In the genomic region with DNA sequence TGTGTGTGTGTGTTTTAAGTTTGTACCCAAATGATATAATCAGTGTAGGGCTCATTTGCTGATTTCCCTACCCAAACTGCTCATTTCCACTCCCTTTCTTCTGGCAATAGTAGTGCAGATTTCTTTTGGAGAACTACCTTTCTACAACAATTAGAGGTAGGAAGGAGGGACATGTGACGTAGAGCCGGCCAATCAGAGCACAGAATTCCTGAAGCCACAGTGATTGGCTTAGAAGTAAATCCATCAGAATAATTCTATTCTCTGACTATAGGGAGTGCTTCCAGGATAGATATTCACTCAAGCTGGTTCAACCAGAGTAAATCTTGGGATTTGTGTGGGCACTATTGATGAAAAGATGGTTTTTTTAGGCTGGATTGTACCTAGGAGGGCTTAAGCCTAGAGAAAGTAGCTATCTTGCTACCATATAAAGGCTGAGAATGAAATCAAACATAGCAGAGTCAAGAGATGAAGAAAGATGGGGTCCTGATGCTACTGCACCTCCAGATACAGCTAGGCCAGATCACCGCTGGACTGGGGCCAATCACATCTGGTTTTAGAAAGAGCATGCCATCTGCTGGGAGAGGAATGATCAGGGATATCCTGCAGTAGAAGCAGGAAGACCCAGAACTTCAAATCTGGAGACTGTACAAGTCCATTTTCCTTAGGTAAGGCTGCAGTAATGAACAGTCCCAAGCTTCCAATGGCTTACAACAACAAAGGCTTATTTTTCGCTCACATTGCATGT, we compare ENCODE assay signal across 28 cellular contexts. TPM values are rescaled to one million over a fixed set of nuclear protein-coding genes. Genes with fewer than 3 reads are reported as not detected.
DNase-seq lines count a peak whose midpoint lies in the region; ATAC-seq and TF ChIP-seq lines count a peak whose summit lies in the region.
"Had no signal": no experiment of that assay in that cellular context is flagged by ENCODE, and none has a peak within 500 bp of the region (broad histone marks: within the 10 kb centered on the region; RNA-seq: fewer than 3 reads in every experiment).

No MANE protein-coding gene starts in this region.

- H2AK9ac ChIP-seq in IMR-90 (replicated peaks; ENCODE audit: low read depth, low read length, poor library complexity), result no peak overlapping the region

- H4K91ac ChIP-seq in IMR-90 (ENCODE audit: insufficient read depth, low read depth, low read length), result no peak overlapping the region
- H4K91ac ChIP-seq in trophoblast cell (ENCODE audit: low read depth, low read length), result no peak overlapping the region

- no TSS peak for BruUV-seq in IMR-90 (replicated peaks; lab: Mats Ljungman, UMichigan)

- H2AFZ ChIP-seq in IMR-90 (replicated peaks; ENCODE audit: low read length, poor library complexity), result no peak overlapping the region
- no peak overlapping the region for H2AFZ ChIP-seq in trophoblast cell (ENCODE audit: insufficient read depth, low read length, poor library complexity)
- H2AFZ ChIP-seq: hepatocyte had no signal

- no peak overlapping the region for H3K27ac Mint-ChIP-seq in progenitor cell of endocrine pancreas
- H3K27ac Mint-ChIP-seq: activated CD8-positive, alpha-beta T cell treated with anti-CD3 and anti-CD28 coated beads for 36 hours; activated T-helper 17 cell treated with anti-CD3 and anti-CD28 coated beads, Interleukin-2, amount 50 U/mL, for 72 hours had no signal

- WGBS in IMR-90 (ENCODE audit: extremely low coverage in 2 of 2, insufficient read length in 1 of 2), 2 experiments, result 67% methylated on average over 1 of the region's 4 CpGs; no CpG with 5 or more reads in 1 of the 2 experiments
- WGBS in trophoblast cell (ENCODE audit: extremely low coverage, insufficient coverage, insufficient read length), result no CpG with 5 or more reads among the region's 4 CpGs

- no peak for DNase-seq in BJ (ENCODE audit: low read depth)
- DNase-seq in IMR-90, result no peak
- peak; percentile 26 for DNase-seq in fibroblast of gingiva (ENCODE audit: low read depth)
- DNase-seq in trophoblast cell, result no peak
- DNase-seq in HT-29 (ENCODE audit: low spot score), result no peak
- no peak for DNase-seq in activated CD4-positive, CD25-positive, alpha-beta regulatory T cell treated with anti-CD3 and anti-CD28 coated beads, Interleukin-2, amount 50 U/mL, for 72 hours
- DNase-seq in progenitor cell of endocrine pancreas (ENCODE audit: low spot score, unreplicated experiment), result no peak
- DNase-seq: activated CD8-positive, alpha-beta T cell treated with anti-CD3 and anti-CD28 coated beads for 36 hours; activated naive CD4-positive, alpha-beta T cell treated with anti-CD3 and anti-CD28 coated beads, Interleukin-2, amount 50 U/mL, for 16 hours; amniotic stem cell; brain microvascular endothelial cell; effector CD4-positive, alpha-beta T cell; EL; foreskin melanocyte; H7; left cardiac atrium; mammary epithelial cell; NCI-H1436; NCI-H2081 treated with DMSO at 0.1 percent for 48 hours; NCI-H774; stimulated activated naive CD4-positive, alpha-beta T cell treated with Interleukin-2 at 50 U/mL for 16 hours; T-helper 2 cell had no signal

- no peak for TF ChIP-seq RAD21 in IMR-90 (IDR thresholded peaks at IDR 0.05; ENCODE audit: low read length)

- H3K27ac ChIP-seq in IMR-90 (ENCODE audit: insufficient read depth, low read length) (no peak overlapping the region), trophoblast cell (ENCODE audit: low read depth, low read length) (no peak overlapping the region)
- H3K27ac ChIP-seq: brain microvascular endothelial cell, epithelial cell of prostate, hepatocyte, neutrophil, prostate gland, SK-N-MC had no signal

- dilution Hi-C loops in IMR-90 (cut with HindIII; ENCODE audit: low sequenced_read_pairs, unreplicated experiment), result no loop called here

- H4K12ac ChIP-seq in trophoblast cell (ENCODE audit: low read depth, low read length), result no peak overlapping the region

- H3K36me3 ChIP-seq in BJ (ENCODE audit: control insufficient read depth, insufficient read depth, low read length) (no peaks in the 10 kb centered on the region), IMR-90 (ENCODE audit: control insufficient read depth, insufficient read depth, low read length) (no peaks in the 10 kb centered on the region), trophoblast cell (ENCODE audit: control insufficient read depth in 1 of 2, insufficient read depth in 2 of 2, low read length in 2 of 2) (no peaks in the 10 kb centered on the region)
- H3K36me3 ChIP-seq: brain microvascular endothelial cell, neutrophil, prostate gland had no signal

- CTCF ChIA-PET in BJ (lab: Yijun Ruan, JAX), result interaction anchor here (1.0 to 1.4 kb wide), 3 partner anchors 20 to 44 kb away, joined by 3 to 4 read pairs (median 3); no protein-coding TSS in a partner anchor
- CTCF ChIA-PET in IMR-90 (lab: Yijun Ruan, JAX), result no interaction called here

- POLR2A ChIA-PET in BJ (lab: Charles Lee), result no interaction called here
- POLR2A ChIA-PET in IMR-90 (lab: Charles Lee; ENCODE audit: unreplicated experiment), result no interaction called here

- no peak for ATAC-seq in IMR-90 (ENCODE audit: low read depth)
- ATAC-seq: activated CD8-positive, alpha-beta T cell treated with anti-CD3 and anti-CD28 coated beads for 36 hours; activated T-helper 17 cell treated with anti-CD3 and anti-CD28 coated beads, Interleukin-2, amount 50 U/mL, for 72 hours; left cardiac atrium had no signal

- H3K4ac ChIP-seq in IMR-90 (ENCODE audit: low read depth, low read length) (no peak overlapping the region), trophoblast cell (ENCODE audit: low read depth, low read length) (no peak overlapping the region)

- H3K4me1 Mint-ChIP-seq in progenitor cell of endocrine pancreas (ENCODE audit: low read depth), result peaks cover 5% of the 10 kb centered on the region
- H3K4me1 Mint-ChIP-seq: activated T-helper 17 cell treated with anti-CD3 and anti-CD28 coated beads, Interleukin-2, amount 50 U/mL, for 72 hours had no signal

- H3K9me3 ChIP-seq in IMR-90 (ENCODE audit: control insufficient read depth, insufficient read depth, low read length) (no peaks in the 10 kb centered on the region), trophoblast cell (ENCODE audit: insufficient read depth, low read depth, low read length) (no peaks in the 10 kb centered on the region)
- H3K9me3 ChIP-seq: neutrophil, prostate gland had no signal

- peaks cover 12% of the 10 kb centered on the region for H3K27me3 Mint-ChIP-seq in progenitor cell of endocrine pancreas

- no peak overlapping the region for H4K8ac ChIP-seq in IMR-90 (ENCODE audit: low read depth in 2 of 2, low read length in 2 of 2)
- no peak overlapping the region for H4K8ac ChIP-seq in trophoblast cell (ENCODE audit: low read depth, low read length)

- no peaks in the 10 kb centered on the region for H3K79me2 ChIP-seq in trophoblast cell (ENCODE audit: control insufficient read depth, insufficient read depth, low read length, poor library complexity)
- H3K79me2 ChIP-seq: hepatocyte had no signal

- no peak overlapping the region for H2BK12ac ChIP-seq in trophoblast cell (ENCODE audit: low read length)

- in situ Hi-C loops in IMR-90 (cut with MboI; ENCODE audit: low sequenced_read_pairs), result no loop called here

- intact Hi-C loops in IMR-90 (cut with micrococcal nuclease), result no loop called here

- H2BK5ac ChIP-seq in IMR-90 (ENCODE audit: low read depth, low read length, poor library complexity, severe bottlenecking) (no peak overlapping the region), trophoblast cell (ENCODE audit: low read depth, low read length, poor library complexity) (no peak overlapping the region)

- H3K79me1 ChIP-seq in IMR-90 (ENCODE audit: low read depth in 1 of 2, low read length in 2 of 2), result no peaks in the 10 kb centered on the region
- H3K79me1 ChIP-seq in trophoblast cell (ENCODE audit: low read length), result no peaks in the 10 kb centered on the region

- H3K9ac ChIP-seq in IMR-90 (ENCODE audit: low read depth, low read length) (no peak overlapping the region), trophoblast cell (ENCODE audit: low read length) (no peak overlapping the region)

- H3K4me3 ChIP-seq in BJ (ENCODE audit: low read depth, low read length) (no peak overlapping the region), IMR-90 (ENCODE audit: insufficient read depth, low read depth, low read length) (no peak overlapping the region), trophoblast cell (ENCODE audit: low read depth, low read length) (no peak overlapping the region)
- H3K4me3 ChIP-seq: hepatocyte, prostate gland, SK-N-MC had no signal

- H3K4me2 ChIP-seq in IMR-90 (ENCODE audit: low read depth, low read length) (no peak overlapping the region), trophoblast cell (ENCODE audit: low read length) (peak overlapping the region; percentile 12)
- H3K4me2 ChIP-seq: hepatocyte had no signal

- H3K14ac ChIP-seq in IMR-90 (replicated peaks; ENCODE audit: low read depth, low read length) (no peak overlapping the region), trophoblast cell (ENCODE audit: low read length) (no peak overlapping the region)

- H4K20me1 ChIP-seq in IMR-90 (ENCODE audit: insufficient read depth, low read length), result no peaks in the 10 kb centered on the region

- no peak overlapping the region for H4K5ac ChIP-seq in IMR-90 (ENCODE audit: low read depth, low read length)

- H3K9me1 ChIP-seq in IMR-90 (ENCODE audit: insufficient read depth, low read length), result no peaks in the 10 kb centered on the region

- no peak overlapping the region for H2AK5ac ChIP-seq in IMR-90 (ENCODE audit: low read depth, low read length)
- H2AK5ac ChIP-seq in trophoblast cell (ENCODE audit: low read length), result no peak overlapping the region

- H3K56ac ChIP-seq in IMR-90 (ENCODE audit: extremely low read depth, insufficient read depth, low read length), result no peak overlapping the region

- H3K23ac ChIP-seq in IMR-90 (ENCODE audit: low read depth, low read length), result no peak overlapping the region
- peak overlapping the region; percentile 31 for H3K23ac ChIP-seq in trophoblast cell (ENCODE audit: low read length)

- H3K4me1 ChIP-seq in IMR-90 (ENCODE audit: control insufficient read depth, insufficient read depth, low read length), result peaks cover 1% of the 10 kb centered on the region; the same call in 1 of the 2 replicates
- H3K4me1 ChIP-seq in trophoblast cell (ENCODE audit: control insufficient read depth in 1 of 2, insufficient read depth in 2 of 2, low read length in 2 of 2), result peaks cover 9 to 10% of the 10 kb centered on the region in 2 experiments
- H3K4me1 ChIP-seq: prostate gland had no signal

- H3K9me3 Mint-ChIP-seq in progenitor cell of endocrine pancreas (ENCODE audit: low read depth), result no peaks in the 10 kb centered on the region
- H3K9me3 Mint-ChIP-seq: activated CD8-positive, alpha-beta T cell treated with anti-CD3 and anti-CD28 coated beads for 36 hours; activated T-helper 17 cell treated with anti-CD3 and anti-CD28 coated beads, Interleukin-2, amount 50 U/mL, for 72 hours had no signal

- H3K18ac ChIP-seq in IMR-90 (ENCODE audit: low read depth, low read length), result no peak overlapping the region
- H3K18ac ChIP-seq in trophoblast cell (ENCODE audit: low read length), result no peak overlapping the region

- no peaks in the 10 kb centered on the region for H3K36me3 Mint-ChIP-seq in progenitor cell of endocrine pancreas (ENCODE audit: insufficient read depth)

- H3K27me3 ChIP-seq in BJ (ENCODE audit: control insufficient read depth, insufficient read depth, low read length), result no peaks in the 10 kb centered on the region
- peaks cover 27% of the 10 kb centered on the region for H3K27me3 ChIP-seq in IMR-90 (ENCODE audit: control insufficient read depth, insufficient read depth, low read length)
- no peaks in the 10 kb centered on the region for H3K27me3 ChIP-seq in trophoblast cell (ENCODE audit: insufficient read depth, low read length)
- H3K27me3 ChIP-seq: hepatocyte had no signal

- no peak for TF ChIP-seq POLR2A in IMR-90 (IDR thresholded peaks at IDR 0.05; ENCODE audit: low read depth, low read length)

- TF ChIP-seq CTCF in BJ (IDR thresholded peaks at IDR 0.05; ENCODE audit: insufficient read depth, low read depth, low read length), result 0 out of 2 replicates have a peak, but pooled peaks have one; percentile 4
- no peak for TF ChIP-seq CTCF in IMR-90 (conservative IDR thresholded peaks at IDR 0.05; ENCODE audit: low read depth, low read length)
- TF ChIP-seq CTCF in progenitor cell of endocrine pancreas (IDR thresholded peaks at IDR 0.05; ENCODE audit: unreplicated experiment), result no peak

- H3K4me3 Mint-ChIP-seq in progenitor cell of endocrine pancreas (ENCODE audit: low read depth), result no peak overlapping the region
- H3K4me3 Mint-ChIP-seq: activated CD8-positive, alpha-beta T cell treated with anti-CD3 and anti-CD28 coated beads for 36 hours; activated T-helper 17 cell treated with anti-CD3 and anti-CD28 coated beads, Interleukin-2, amount 50 U/mL, for 72 hours had no signal

- H2BK120ac ChIP-seq in IMR-90 (ENCODE audit: low read depth, low read length) (no peak overlapping the region), trophoblast cell (ENCODE audit: insufficient read depth, low read length, poor library complexity) (no peak overlapping the region)

- no peak overlapping the region for H2BK15ac ChIP-seq in IMR-90 (ENCODE audit: low read depth, low read length)

- no peak overlapping the region for H2BK20ac ChIP-seq in IMR-90 (ENCODE audit: low read depth, low read length)

RNA-seq across cellular contexts. Expression of a gene that starts 54.1 kb away (rescaled TPM):
- polyA plus RNA-seq in BJ (2011; rRNA removed) (37.0 and 40.0 TPM in 2 replicates), IMR-90 (2012; rRNA removed) (4.8 and 4.9 TPM in 2 replicates)
- polyA minus RNA-seq in BJ (2011; rRNA and poly(A)+ RNA removed), result 43.2 and 60.7 TPM in 2 replicates
- total RNA-seq in IMR-90 (2012; rRNA removed) (8.8 and 8.9 TPM in 2 replicates), progenitor cell of endocrine pancreas (7.6 and 9.7 TPM in 2 replicates)
- polyA plus RNA-seq in IMR-90 (2012; cell fraction: cytosol; rRNA removed), result 3.0 and 3.1 TPM in 2 replicates
- polyA plus RNA-seq in IMR-90 (2012; cell fraction: nucleus; rRNA removed; ENCODE audit: low replicate concordance), result 4.5 and 10.4 TPM in 2 replicates
- 34.0 and 34.8 TPM in 2 replicates for polyA plus RNA-seq in trophoblast cell (2013)
- 0.91 and 1.3 TPM in 2 replicates for total RNA-seq in HT-29 (2014; rRNA removed; shearing (Covaris generic))
- total RNA-seq: activated CD8-positive, alpha-beta T cell treated with anti-CD3 and anti-CD28 coated beads for 36 hours; activated T-helper 17 cell treated with anti-CD3 and anti-CD28 coated beads, Interleukin-2, amount 50 U/mL, for 72 hours had no signal

RNA-seq across cellular contexts. Expression of a gene that starts 55.0 kb away (rescaled TPM):
- 315 and 337 TPM in 2 replicates for polyA plus RNA-seq in BJ (2011; rRNA removed)
- polyA minus RNA-seq in BJ (2011; rRNA and poly(A)+ RNA removed), result 116 and 120 TPM in 2 replicates
- 94.5 and 113 TPM in 2 replicates for total RNA-seq in IMR-90 (2012; rRNA removed)
- polyA plus RNA-seq in IMR-90 (2012; rRNA removed), result 282 and 297 TPM in 2 replicates
- 164 and 189 TPM in 2 replicates for polyA plus RNA-seq in IMR-90 (2012; cell fraction: cytosol; rRNA removed)
- polyA plus RNA-seq in IMR-90 (2012; cell fraction: nucleus; rRNA removed; ENCODE audit: low replicate concordance), result 79.4 and 107 TPM in 2 replicates
- 145 and 150 TPM in 2 replicates for polyA plus RNA-seq in trophoblast cell (2013)
- total RNA-seq in HT-29 (2014; rRNA removed; shearing (Covaris generic)), result 8.1 and 9.1 TPM in 2 replicates
- total RNA-seq in progenitor cell of endocrine pancreas, result 102 and 107 TPM in 2 replicates
